ENCODE assay signal across 1 cellular context in the genomic region with DNA sequence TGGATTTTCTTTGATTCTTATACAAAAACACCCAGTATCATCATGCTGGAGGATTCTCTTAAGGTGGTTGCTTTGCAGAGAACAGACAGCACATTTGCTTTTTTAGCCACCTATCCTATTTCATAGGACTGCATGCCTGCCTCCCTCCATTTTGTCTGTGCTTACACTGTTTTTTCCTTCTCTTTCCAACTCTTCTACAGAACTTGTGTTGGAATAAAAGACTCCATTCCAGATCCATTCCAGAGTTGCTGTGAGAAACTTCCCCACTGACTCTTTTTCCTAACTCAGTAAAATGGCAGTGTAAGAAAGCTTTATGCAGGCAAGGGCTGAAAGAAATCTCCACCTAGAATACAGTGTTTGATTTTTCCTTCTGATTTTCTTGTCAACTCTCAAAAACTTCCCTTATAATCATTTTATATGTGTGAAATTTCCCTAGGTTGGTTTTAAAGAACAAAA.
TF ChIP-seq lines count a peak whose summit lies in the region.

No MANE protein-coding gene starts in this region.

TF ChIP-seq in HepG2, 621 proteins besides CTCF, POLR2A, EP300 and RAD21 (continued from another document):
- TF ChIP-seq, protein P1, sequence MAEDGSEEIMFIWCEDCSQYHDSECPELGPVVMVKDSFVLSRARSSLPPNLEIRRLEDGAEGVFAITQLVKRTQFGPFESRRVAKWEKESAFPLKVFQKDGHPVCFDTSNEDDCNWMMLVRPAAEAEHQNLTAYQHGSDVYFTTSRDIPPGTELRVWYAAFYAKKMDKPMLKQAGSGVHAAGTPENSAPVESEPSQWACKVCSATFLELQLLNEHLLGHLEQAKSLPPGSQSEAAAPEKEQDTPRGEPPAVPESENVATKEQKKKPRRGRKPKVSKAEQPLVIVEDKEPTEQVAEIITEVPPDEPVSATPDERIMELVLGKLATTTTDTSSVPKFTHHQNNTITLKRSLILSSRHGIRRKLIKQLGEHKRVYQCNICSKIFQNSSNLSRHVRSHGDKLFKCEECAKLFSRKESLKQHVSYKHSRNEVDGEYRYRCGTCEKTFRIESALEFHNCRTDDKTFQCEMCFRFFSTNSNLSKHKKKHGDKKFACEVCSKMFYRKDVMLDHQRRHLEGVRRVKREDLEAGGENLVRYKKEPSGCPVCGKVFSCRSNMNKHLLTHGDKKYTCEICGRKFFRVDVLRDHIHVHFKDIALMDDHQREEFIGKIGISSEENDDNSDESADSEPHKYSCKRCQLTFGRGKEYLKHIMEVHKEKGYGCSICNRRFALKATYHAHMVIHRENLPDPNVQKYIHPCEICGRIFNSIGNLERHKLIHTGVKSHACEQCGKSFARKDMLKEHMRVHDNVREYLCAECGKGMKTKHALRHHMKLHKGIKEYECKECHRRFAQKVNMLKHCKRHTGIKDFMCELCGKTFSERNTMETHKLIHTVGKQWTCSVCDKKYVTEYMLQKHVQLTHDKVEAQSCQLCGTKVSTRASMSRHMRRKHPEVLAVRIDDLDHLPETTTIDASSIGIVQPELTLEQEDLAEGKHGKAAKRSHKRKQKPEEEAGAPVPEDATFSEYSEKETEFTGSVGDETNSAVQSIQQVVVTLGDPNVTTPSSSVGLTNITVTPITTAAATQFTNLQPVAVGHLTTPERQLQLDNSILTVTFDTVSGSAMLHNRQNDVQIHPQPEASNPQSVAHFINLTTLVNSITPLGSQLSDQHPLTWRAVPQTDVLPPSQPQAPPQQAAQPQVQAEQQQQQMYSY (CRISPR knock-in tag; IDR thresholded peaks at IDR 0.05): peak; percentile 96
- TF ChIP-seq, protein P2, sequence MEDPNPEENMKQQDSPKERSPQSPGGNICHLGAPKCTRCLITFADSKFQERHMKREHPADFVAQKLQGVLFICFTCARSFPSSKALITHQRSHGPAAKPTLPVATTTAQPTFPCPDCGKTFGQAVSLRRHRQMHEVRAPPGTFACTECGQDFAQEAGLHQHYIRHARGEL (CRISPR knock-in tag; IDR thresholded peaks at IDR 0.05): no peak
- no peak for TF ChIP-seq ZNF766 (CRISPR knock-in tag; IDR thresholded peaks at IDR 0.05; ENCODE audit: borderline replicate concordance)
